In the genomic region with DNA sequence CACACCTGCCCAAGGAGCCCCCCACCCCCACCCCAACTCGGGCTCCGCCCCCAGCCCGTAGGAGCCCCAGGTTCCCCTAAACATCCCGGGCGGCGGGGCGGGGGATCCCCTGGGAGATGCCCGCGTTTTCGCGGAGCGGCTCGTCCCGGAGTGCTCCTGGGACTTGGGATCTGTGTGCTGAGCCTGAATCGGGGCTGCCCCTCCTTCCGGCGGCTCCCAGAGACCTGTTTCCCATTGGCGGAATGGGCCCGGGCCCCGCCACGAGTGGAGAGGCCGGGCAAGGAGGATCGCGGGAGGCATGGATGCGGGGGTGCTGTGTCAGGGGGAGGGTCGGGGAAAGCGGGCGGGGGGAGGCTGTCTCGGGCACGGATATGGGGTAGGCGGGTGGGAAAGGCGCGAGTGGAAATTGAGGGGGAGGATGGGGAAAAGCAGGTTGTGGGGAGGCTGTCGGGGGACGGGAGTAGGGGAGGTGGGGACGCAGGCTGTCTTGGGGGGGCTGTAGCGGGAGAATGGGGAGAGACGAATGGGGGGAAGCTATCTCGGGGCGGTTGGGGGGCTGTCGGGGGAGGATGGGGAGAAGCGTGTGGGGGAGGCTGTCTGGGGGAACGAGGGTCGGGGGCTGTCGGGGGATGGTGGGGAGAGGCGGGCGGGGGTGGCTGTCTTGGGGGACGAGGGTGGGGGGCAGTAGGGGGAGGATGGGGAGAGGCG, we compare ENCODE assay signal across 8 cellular contexts. TPM values are rescaled to one million over a fixed set of nuclear protein-coding genes. Genes with fewer than 3 reads are reported as not detected.
DNase-seq lines count a peak whose midpoint lies in the region; ATAC-seq and TF ChIP-seq lines count a peak whose summit lies in the region.

No MANE protein-coding gene starts in this region.

- H3K4me3 ChIP-seq in fibroblast of the aortic adventitia (ENCODE audit: low read depth, low read length) = peak overlapping the region; percentile 41

- ATAC-seq in HG03342 (IDR thresholded peaks at IDR 0.05; ENCODE audit: unreplicated experiment) = no peak
- no peak for ATAC-seq in HG02885 (IDR thresholded peaks at IDR 0.05; ENCODE audit: poor library complexity, unreplicated experiment)

- no peak for TF ChIP-seq CTCF in fibroblast of the aortic adventitia (IDR thresholded peaks at IDR 0.05; ENCODE audit: insufficient read depth, low read length)

- DNase-seq in EL = peak; percentile 36
- DNase-seq in NCI-H2171 treated with DMSO at 0.1 percent for 48 hours (lab: John Stamatoyannopoulos, UW) = peak; percentile 76
- no peak for DNase-seq in fibroblast of the aortic adventitia (ENCODE audit: low read depth)
- DNase-seq in putamen (ENCODE audit: low spot score) = peak; percentile 28
- DNase-seq in HPDE6-E6E7 (ENCODE audit: extremely low spot score) = no peak
- DNase-seq in stimulated activated CD4-positive, alpha-beta T cell treated with anti-CD3 and anti-CD28 coated beads, Interleukin-1b, Interleukin-23, amount 100 ng/mL, for 48 hours = no peak

RNA-seq across cellular contexts. Expression of a gene that starts 0.6 kb away (rescaled TPM):
- total RNA-seq in fibroblast of the aortic adventitia (ENCODE audit: low replicate concordance) = not detected in 2 replicates

RNA-seq across cellular contexts. Expression of a gene that starts 41.4 kb away (rescaled TPM):
- total RNA-seq in fibroblast of the aortic adventitia (ENCODE audit: low replicate concordance) = 11.7 and 13.0 TPM in 2 replicates

Comparison
In these comparisons a context has a peak if more than half of its experiments do, and no peak if none do; other contexts are left out.
1. DNase-seq: peak in EL (single experiment), NCI-H2171 treated with DMSO at 0.1 percent for 48 hours (single experiment) and putamen (single experiment); none in fibroblast of the aortic adventitia (single experiment), HPDE6-E6E7 (single experiment) and stimulated activated CD4-positive, alpha-beta T cell treated with anti-CD3 and anti-CD28 coated beads, Interleukin-1b, Interleukin-23, amount 100 ng/mL, for 48 hours (single experiment).